ENCODE assay signal across 8 cellular contexts in genomic region chr3:72177075-72178050, GRCh38.
DNase-seq lines count a peak whose midpoint lies in the region; ATAC-seq and TF ChIP-seq lines count a peak whose summit lies in the region.

No MANE protein-coding gene starts in this region.

- H3K4me1 Mint-ChIP-seq in activated CD8-positive, alpha-beta memory T cell treated with anti-CD3 and anti-CD28 coated beads, Interleukin-2, amount 10 ng/mL, durations not matched to agents 7 days and 5 days: peaks cover 11% of the 10 kb centered on the region
- H3K4me1 Mint-ChIP-seq in T-cell: peaks cover 8 to 16% (median 12%) of the 10 kb centered on the region in 3 donors

- 41 to 66% (median 44%) methylated on average over 36 of the region's 36 CpGs for WGBS in heart left ventricle, 4 donors

- H3K27ac ChIP-seq in heart left ventricle: peak overlapping the region in 3 of 12 donors; percentile 10 to 28 (median 25)

- POLR2A ChIA-PET in T-cell (lab: Charles Lee): no interaction called here

- intact Hi-C loops in heart left ventricle (cut with DNase I): no loop called here

- H3K36me3 ChIP-seq in heart left ventricle: no peaks in the 10 kb centered on the region

- H3K27me3 Mint-ChIP-seq in activated CD8-positive, alpha-beta memory T cell treated with anti-CD3 and anti-CD28 coated beads, Interleukin-2, amount 10 ng/mL, durations not matched to agents 7 days and 5 days: peaks cover 63% of the 10 kb centered on the region
- H3K27me3 Mint-ChIP-seq in T-cell: peaks cover 24 to 33% of the 10 kb centered on the region in 2 donors

- CTCF ChIA-PET in activated CD8-positive, alpha-beta memory T cell treated with anti-CD3 and anti-CD28 coated beads, Interleukin-2, amount 10 ng/mL, durations not matched to agents 7 days and 5 days (lab: Charles Lee): no interaction called here
- CTCF ChIA-PET in T-cell (lab: Charles Lee): interaction anchor here in 1 of 2 donors (0.6 kb wide), 1 partner anchor 746 kb away, joined by 3 read pairs; no protein-coding TSS in a partner anchor

- TF ChIP-seq POLR2A in heart left ventricle (IDR thresholded peaks at IDR 0.05): no peak

- DNase-seq in activated CD8-positive, alpha-beta memory T cell treated with anti-CD3 and anti-CD28 coated beads, Interleukin-2, amount 10 ng/mL, durations not matched to agents 7 days and 5 days: no peak
- no peak for DNase-seq in activated CD8-positive, alpha-beta memory T cell treated with anti-CD3 and anti-CD28 coated beads, Interleukin-2, amount 50 U/mL, for 4 hours
- no peak for DNase-seq in T-cell
- DNase-seq in heart left ventricle: peak; percentile 40 to 70 (median 65)
- DNase-seq in stimulated activated CD8-positive, alpha-beta memory T cell treated with anti-CD3 and anti-CD28 coated beads, Interleukin-4, amount 100 ng/mL, for 24 hours (ENCODE audit: low read depth): peak; percentile 7
- no peak for DNase-seq in COLO829 (ENCODE audit: low spot score)
- DNase-seq in NK-92 treated with Interleukin-12 subunit alpha and Interleukin-12 subunit beta, amount 100 ng/mL, for 24 hours (lab: John Stamatoyannopoulos, UW): no peak

- no peaks in the 10 kb centered on the region for H3K9me3 ChIP-seq in heart left ventricle

- ATAC-seq in activated CD8-positive, alpha-beta memory T cell treated with anti-CD3 and anti-CD28 coated beads, Interleukin-2, amount 10 ng/mL, durations not matched to agents 7 days and 5 days: peak; percentile 23
- ATAC-seq in HG02678 (IDR thresholded peaks at IDR 0.05; ENCODE audit: unreplicated experiment) (peak; percentile 49), T-cell (replicated peaks in 1 of 4) (peak in 3 of 4 experiments; percentile 13 to 32 (median 23)), heart left ventricle (peak; percentile 46 to 73 (median 66))

- H3K4me1 ChIP-seq in heart left ventricle: peaks cover 0 to 47% (median 14%) of the 10 kb centered on the region in 12 donors

- no peak for TF ChIP-seq CTCF in heart left ventricle (IDR thresholded peaks at IDR 0.05)

- H3K9me3 Mint-ChIP-seq in activated CD8-positive, alpha-beta memory T cell treated with anti-CD3 and anti-CD28 coated beads, Interleukin-2, amount 10 ng/mL, durations not matched to agents 7 days and 5 days (ENCODE audit: low read depth): no peaks in the 10 kb centered on the region
- no peaks in the 10 kb centered on the region for H3K9me3 Mint-ChIP-seq in T-cell

- no peak overlapping the region for H3K4me3 Mint-ChIP-seq in activated CD8-positive, alpha-beta memory T cell treated with anti-CD3 and anti-CD28 coated beads, Interleukin-2, amount 10 ng/mL, durations not matched to agents 7 days and 5 days
- H3K4me3 Mint-ChIP-seq in T-cell: peak overlapping the region in 2 of 3 donors; percentile 4 to 56

- H3K36me3 Mint-ChIP-seq in activated CD8-positive, alpha-beta memory T cell treated with anti-CD3 and anti-CD28 coated beads, Interleukin-2, amount 10 ng/mL, durations not matched to agents 7 days and 5 days: no peaks in the 10 kb centered on the region
- no peaks in the 10 kb centered on the region for H3K36me3 Mint-ChIP-seq in T-cell

- peaks cover 0 to 5% (median 0%) of the 10 kb centered on the region in 9 donors for H3K27me3 ChIP-seq in heart left ventricle

- H3K4me3 ChIP-seq in heart left ventricle: peak overlapping the region in 7 of 12 donors; percentile 20 to 42 (median 27)

- no peak overlapping the region for H3K27ac Mint-ChIP-seq in activated CD8-positive, alpha-beta memory T cell treated with anti-CD3 and anti-CD28 coated beads, Interleukin-2, amount 10 ng/mL, durations not matched to agents 7 days and 5 days
- H3K27ac Mint-ChIP-seq in T-cell: no peak overlapping the region

Comparison
In these comparisons a context has a peak if more than half of its experiments do, and no peak if none do; other contexts are left out.
1. DNase-seq: peak in heart left ventricle (5 of 5) and stimulated activated CD8-positive, alpha-beta memory T cell treated with anti-CD3 and anti-CD28 coated beads, Interleukin-4, amount 100 ng/mL, for 24 hours (single experiment); none in activated CD8-positive, alpha-beta memory T cell treated with anti-CD3 and anti-CD28 coated beads, Interleukin-2, amount 10 ng/mL, durations not matched to agents 7 days and 5 days (single experiment), activated CD8-positive, alpha-beta memory T cell treated with anti-CD3 and anti-CD28 coated beads, Interleukin-2, amount 50 U/mL, for 4 hours (single experiment), T-cell (0 of 34), COLO829 (single experiment) and NK-92 treated with Interleukin-12 subunit alpha and Interleukin-12 subunit beta, amount 100 ng/mL, for 24 hours (single experiment).
2. Peak in every context shown above with its lines, with median percentiles within 50 percentile points of each other: ATAC-seq.